In the genomic region with DNA sequence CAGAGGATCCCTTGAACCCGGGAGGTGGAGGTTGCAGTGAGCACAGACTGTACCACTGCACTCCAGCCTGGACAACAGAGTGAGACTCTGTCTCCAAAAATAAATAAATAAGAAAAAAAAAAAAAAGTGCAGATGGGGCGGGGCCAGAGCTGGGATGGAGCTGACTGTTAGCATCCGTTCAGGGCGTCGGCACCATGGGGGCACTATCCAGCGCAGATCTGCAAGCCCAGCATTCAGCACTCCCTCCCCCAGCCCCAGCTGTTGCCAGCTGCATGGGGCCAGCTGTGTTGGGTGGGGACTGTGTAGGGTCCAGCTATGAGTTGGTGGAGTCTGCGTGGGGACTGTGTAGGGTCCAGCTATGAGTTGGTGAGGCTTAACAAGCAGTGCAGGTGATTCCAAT, we compare ENCODE assay signal across 26 cellular contexts. TPM values are rescaled to one million over a fixed set of nuclear protein-coding genes. Genes with fewer than 3 reads are reported as not detected.
DNase-seq lines count a peak whose midpoint lies in the region; ATAC-seq and TF ChIP-seq lines count a peak whose summit lies in the region.
"Had no signal": no experiment of that assay in that cellular context is flagged by ENCODE, and none has a peak within 500 bp of the region (broad histone marks: within the 10 kb centered on the region; RNA-seq: fewer than 3 reads in every experiment).

No MANE protein-coding gene starts in this region.

- H3K27me3 Mint-ChIP-seq in mesothelial cell of epicardium (ENCODE audit: low read depth): no peaks in the 10 kb centered on the region
- H3K27me3 Mint-ChIP-seq: type B pancreatic cell had no signal

- CTCF ChIA-PET in HEK293 (lab: Yijun Ruan, JAX): interaction anchor here (0.7 to 6.2 kb wide), 5 partner anchors 8 to 77 kb away, joined by 3 to 54 read pairs (median 6); no protein-coding TSS in a partner anchor

- no peaks in the 10 kb centered on the region for H3K9me3 Mint-ChIP-seq in mesothelial cell of epicardium
- H3K9me3 Mint-ChIP-seq: natural killer cell, type B pancreatic cell had no signal

- H3K27ac ChIP-seq in HEK293 (ENCODE audit: extremely low read depth, low read depth, low read length) (no peak overlapping the region), esophagus muscularis mucosa (replicated peaks in 1 of 4) (peak overlapping the region; percentile 74 to 86 (median 78)), mesenchymal stem cell (ENCODE audit: low read length, poor library complexity, severe bottlenecking) (no peak overlapping the region), tibial artery (peak overlapping the region; percentile 85 to 89), ovary (peak overlapping the region in 1 of 2 donors; percentile 75)
- H3K27ac ChIP-seq: HL-60 had no signal

- no peak for TF ChIP-seq POLR2A in esophagus muscularis mucosa (IDR thresholded peaks at IDR 0.05; ENCODE audit: low read depth)
- TF ChIP-seq POLR2A in ovary (IDR thresholded peaks at IDR 0.05): no peak

- H3K4me2 ChIP-seq in mesenchymal stem cell (ENCODE audit: low read length, poor library complexity, severe bottlenecking): no peak overlapping the region

- peaks cover 0 to 25% of the 10 kb centered on the region in 2 experiments; a peak in 2 of 3 replicates for H3K36me3 ChIP-seq in HEK293 (ENCODE audit: control insufficient read depth in 2 of 2, insufficient read depth in 1 of 2, low read length in 2 of 2)
- H3K36me3 ChIP-seq in esophagus muscularis mucosa: peaks cover 0 to 29% (median 8%) of the 10 kb centered on the region in 4 donors
- H3K36me3 ChIP-seq in mesenchymal stem cell (ENCODE audit: control insufficient read depth in 1 of 2, insufficient read depth in 2 of 2, low read depth in 1 of 2, low read length in 2 of 2): peaks cover 0 to 79% of the 10 kb centered on the region in 2 experiments
- peaks cover 20 to 36% (median 20%) of the 10 kb centered on the region in 3 donors for H3K36me3 ChIP-seq in tibial artery
- no peaks in the 10 kb centered on the region for H3K36me3 ChIP-seq in ovary

- POLR2A ChIA-PET in HEK293 (lab: Yijun Ruan, JAX): interaction anchor here (1.5 to 2.9 kb wide), 2 partner anchors 9 to 51 kb away, joined by 3 to 12 read pairs; no protein-coding TSS in a partner anchor

- H3K4me1 ChIP-seq in HEK293 (ENCODE audit: control insufficient read depth, insufficient read depth, low read length): peaks cover 5% of the 10 kb centered on the region; the same call in 1 of the 2 replicates
- H3K4me1 ChIP-seq in esophagus muscularis mucosa: peaks cover 53 to 62% (median 59%) of the 10 kb centered on the region in 4 donors
- peaks cover 43% of the 10 kb centered on the region for H3K4me1 ChIP-seq in mesenchymal stem cell (ENCODE audit: control insufficient read depth, insufficient read depth, low read depth, low read length)
- H3K4me1 ChIP-seq in tibial artery: peaks cover 12 to 85% (median 80%) of the 10 kb centered on the region in 4 donors
- H3K4me1 ChIP-seq in ovary (ENCODE audit: insufficient read depth): peaks cover 41% of the 10 kb centered on the region

- H2BK15ac ChIP-seq in mesenchymal stem cell (ENCODE audit: low read depth, poor library complexity, severe bottlenecking): no peak overlapping the region

- no peak overlapping the region for H4K91ac ChIP-seq in mesenchymal stem cell (ENCODE audit: low read length)

- H3K23ac ChIP-seq in mesenchymal stem cell (ENCODE audit: low read length in 2 of 2): no peak overlapping the region

- H3K27me3 ChIP-seq in esophagus muscularis mucosa (no peaks in the 10 kb centered on the region), mesenchymal stem cell (ENCODE audit: control insufficient read depth in 1 of 2, insufficient read depth in 1 of 2, low read length in 2 of 2) (peaks cover 0 to 15% of the 10 kb centered on the region in 2 experiments), tibial artery (no peaks in the 10 kb centered on the region), ovary (no peaks in the 10 kb centered on the region)

- H3K36me3 Mint-ChIP-seq in mesothelial cell of epicardium: peaks cover 18% of the 10 kb centered on the region
- H3K36me3 Mint-ChIP-seq: natural killer cell had no signal

- H3K79me1 ChIP-seq in mesenchymal stem cell (replicated peaks; ENCODE audit: low read length, poor library complexity, severe bottlenecking): peaks cover 44% of the 10 kb centered on the region

- TF ChIP-seq CTCF in HEK293 (tag by site-specific recombination; IDR thresholded peaks at IDR 0.05) (no peak), esophagus muscularis mucosa (IDR thresholded peaks at IDR 0.05) (no peak), tibial artery (IDR thresholded peaks at IDR 0.05) (no peak), mesothelial cell of epicardium (IDR thresholded peaks at IDR 0.05; ENCODE audit: unreplicated experiment) (no peak), ovary (IDR thresholded peaks at IDR 0.05) (no peak)

- no peak overlapping the region for H4K8ac ChIP-seq in mesenchymal stem cell (ENCODE audit: low read length)

- H3K9me3 ChIP-seq in HEK293 (ENCODE audit: control insufficient read depth, insufficient read depth, low read depth, low read length) (no peaks in the 10 kb centered on the region), esophagus muscularis mucosa (no peaks in the 10 kb centered on the region), mesenchymal stem cell (ENCODE audit: control insufficient read depth, low read length) (no peaks in the 10 kb centered on the region), tibial artery (no peaks in the 10 kb centered on the region), ovary (no peaks in the 10 kb centered on the region)

- peaks cover 7% of the 10 kb centered on the region for H3K4me1 Mint-ChIP-seq in mesothelial cell of epicardium

- no peak overlapping the region for H2BK120ac ChIP-seq in mesenchymal stem cell (ENCODE audit: low read depth, low read length)

- H2AK5ac ChIP-seq in mesenchymal stem cell (ENCODE audit: low read length, severe bottlenecking): peak overlapping the region; percentile 10

- intact Hi-C loops in esophagus muscularis mucosa (cut with DNase I) (no loop called here), tibial artery (cut with DNase I; ENCODE audit: low total_unique reads) (loop anchor here (5.0 kb wide), 1 partner anchor 233 kb away; the partner anchor contains the start of gene TTYH2), ovary (cut with DNase I) (no loop called here)

- H3K4me3 ChIP-seq in HEK293 (ENCODE audit: low read depth, low read length): no peak overlapping the region
- no peak overlapping the region for H3K4me3 ChIP-seq in esophagus muscularis mucosa
- H3K4me3 ChIP-seq in mesenchymal stem cell (ENCODE audit: insufficient read depth in 1 of 2, low read depth in 1 of 2, low read length in 2 of 2): no peak overlapping the region
- H3K4me3 ChIP-seq in tibial artery: no peak overlapping the region
- H3K4me3 ChIP-seq in ovary: no peak overlapping the region
- H3K4me3 ChIP-seq: GM12878 had no signal

- H3K14ac ChIP-seq in mesenchymal stem cell (ENCODE audit: low read length in 2 of 2): no peak overlapping the region

- WGBS in esophagus muscularis mucosa: 86% methylated on average over 7 of the region's 7 CpGs
- WGBS in mesenchymal stem cell: 94% methylated on average over 7 of the region's 7 CpGs
- WGBS in ovary, 3 donors: 83 to 88% (median 85%) methylated on average over 7 of the region's 7 CpGs

- no peak overlapping the region for H2BK5ac ChIP-seq in mesenchymal stem cell (ENCODE audit: low read depth, low read length, poor library complexity, severe bottlenecking)

- no peak for TF ChIP-seq EP300 in esophagus muscularis mucosa (IDR thresholded peaks at IDR 0.05)
- TF ChIP-seq EP300 in ovary (IDR thresholded peaks at IDR 0.05): no peak

- DNase-seq in esophagus muscularis mucosa (ENCODE audit: extremely low spot score): no peak
- no peak for DNase-seq in mesenchymal stem cell
- DNase-seq in tibial artery: no peak
- no peak for DNase-seq in mesothelial cell of epicardium (ENCODE audit: low spot score in 2 of 2, unreplicated experiment in 2 of 2)
- no peak for DNase-seq in ovary
- DNase-seq: ACHN; activated CD4-positive, alpha-beta T cell treated with anti-CD3 and anti-CD28 coated beads for 48 hours; activated naive CD4-positive, alpha-beta T cell treated with Interleukin-2 at 50 U/mL for 16 hours; activated T-cell treated with anti-CD3 and anti-CD28 coated beads, Interleukin-2, amount 50 U/mL, for 48 hours; HCEC 1CT; midbrain; natural killer cell; NCI-H1105; NCI-H1930; NCI-H345; NCI-H748 treated with DMSO at 0.1 percent for 48 hours; RPMI8226; stimulated activated naive CD8-positive, alpha-beta T cell treated with anti-CD3 and anti-CD28 coated beads, Interleukin-15, amount 100 ng/mL, for 72 hours had no signal

- no peak overlapping the region for H2AFZ ChIP-seq in mesenchymal stem cell (ENCODE audit: low read depth, low read length)

- no peak overlapping the region for H3K9ac ChIP-seq in mesenchymal stem cell (ENCODE audit: low read length)

- H3K18ac ChIP-seq in mesenchymal stem cell (ENCODE audit: low read depth in 1 of 2, low read length in 2 of 2): no peak overlapping the region

- no peak overlapping the region for H3K4ac ChIP-seq in mesenchymal stem cell (ENCODE audit: low read depth in 1 of 2, low read length in 2 of 2)

- H3K4me3 Mint-ChIP-seq in mesothelial cell of epicardium: no peak overlapping the region
- H3K4me3 Mint-ChIP-seq: natural killer cell, type B pancreatic cell had no signal

- ATAC-seq in GM21360 (IDR thresholded peaks at IDR 0.05; ENCODE audit: unreplicated experiment): no peak
- ATAC-seq: GM12878; natural killer cell; SK-N-SH treated with all-trans-retinoic acid at 6 μM for 48 hours; stimulated activated naive CD8-positive, alpha-beta T cell treated with anti-CD3 and anti-CD28 coated beads, Interleukin-15, amount 100 ng/mL, for 72 hours had no signal

- no peak overlapping the region for H3K27ac Mint-ChIP-seq in mesothelial cell of epicardium
- H3K27ac Mint-ChIP-seq: natural killer cell; stimulated activated naive CD8-positive, alpha-beta T cell treated with anti-CD3 and anti-CD28 coated beads, Interleukin-15, amount 100 ng/mL, for 72 hours; type B pancreatic cell had no signal

- H2BK12ac ChIP-seq in mesenchymal stem cell (ENCODE audit: low read length in 2 of 2): no peak overlapping the region

TF ChIP-seq in HEK293, 187 proteins besides CTCF, POLR2A, EP300 and RAD21:
- TF ChIP-seq KLF1 (tag by site-specific recombination; IDR thresholded peaks at IDR 0.05) (peak; percentile 52), PRDM1 (tag by site-specific recombination; IDR thresholded peaks at IDR 0.05) (no peak)

RNA-seq across cellular contexts. Expression of gene GPRC5C, which starts 13.3 kb away (rescaled TPM):
- 10 to 100 TPM; 12.6 to 23.6 (median 14.5) TPM for total RNA-seq in esophagus muscularis mucosa
- polyA plus RNA-seq in mesenchymal stem cell (2013, experiment 1 of 2): 5.3 TPM
- 5.1 TPM for polyA plus RNA-seq in mesenchymal stem cell (2013, experiment 2 of 2)
- 37.2 to 44.2 TPM (median 38.7 TPM) in 3 replicates for total RNA-seq in mesothelial cell of epicardium
- 100 to 1,000 TPM in 1 of 7 donors, 10 to 100 TPM in 6; 39.7 to 133 (median 63.9) TPM for total RNA-seq in ovary
- polyA plus RNA-seq in ovary: 10 to 100 TPM in 1 of 2 donors, 1 to 10 TPM in 1; 3.7 to 59.1 TPM
- total RNA-seq: T-helper 2 cell treated with Interferon-gamma antibody and Interleukin-4, amounts not matched to agents 100 ng/mL and 5 ng/mL, for 36 hours had no signal

RNA-seq across cellular contexts. Expression of gene CD300A, which starts 21.3 kb away (rescaled TPM):
- 1 to 10 TPM; 1.2 to 4.1 (median 2.4) TPM for total RNA-seq in esophagus muscularis mucosa
- polyA plus RNA-seq in mesenchymal stem cell (2013, experiment 1 of 2): not detected
- polyA plus RNA-seq in mesenchymal stem cell (2013, experiment 2 of 2): not detected
- total RNA-seq in mesothelial cell of epicardium: not detected in 3 replicates
- 1 to 10 TPM; 1.4 to 5.5 (median 2.1) TPM for total RNA-seq in ovary
- 1 to 10 TPM; 1.5 to 4.8 TPM for polyA plus RNA-seq in ovary
- total RNA-seq: bronchial epithelial cell had no signal

Comparison
In these comparisons a context has a peak if more than half of its experiments do, and no peak if none do; other contexts are left out.
1. H3K27ac ChIP-seq: peak in esophagus muscularis mucosa (4 of 4) and tibial artery (2 of 2); none in HEK293 (single experiment) and mesenchymal stem cell (single experiment).